8 cellular contexts compared by ENCODE assay signal in the genomic region with DNA sequence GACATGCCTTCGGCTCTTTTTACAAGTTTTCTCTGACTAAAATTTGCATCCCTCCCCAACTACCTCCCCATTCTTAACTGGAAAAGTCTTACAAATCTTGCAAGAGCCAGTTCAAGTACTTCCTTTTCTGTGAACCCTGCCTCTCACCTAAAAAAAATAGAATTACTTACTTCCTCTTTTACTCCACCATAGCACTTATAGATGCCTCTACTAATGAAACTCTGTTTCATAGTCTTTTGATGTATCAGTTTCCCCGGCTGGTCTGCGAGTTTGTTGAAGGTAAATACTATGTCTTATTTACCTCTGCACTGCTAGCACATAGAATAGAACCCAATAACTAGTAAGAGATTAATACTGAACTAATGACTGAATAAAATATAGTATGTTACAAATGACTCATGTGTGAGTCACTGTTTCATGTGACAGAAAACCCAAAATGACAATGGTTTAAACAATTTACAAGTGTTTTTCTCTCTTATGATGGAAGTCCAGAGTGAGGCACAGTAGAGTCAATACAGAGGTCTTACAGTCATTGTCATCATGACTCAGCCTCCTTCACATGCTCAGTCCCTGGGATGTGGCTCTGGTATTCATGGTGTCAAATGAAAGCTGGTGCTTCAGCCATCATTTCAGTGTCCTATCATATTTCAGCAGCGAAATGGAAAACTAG.
DNase-seq lines count a peak whose midpoint lies in the region; ATAC-seq and TF ChIP-seq lines count a peak whose summit lies in the region.

No MANE protein-coding gene starts in this region.

- no peak overlapping the region for H3K4me3 Mint-ChIP-seq in activated CD8-positive, alpha-beta T cell treated with anti-CD3 and anti-CD28 coated beads for 36 hours
- no peak overlapping the region for H3K4me3 Mint-ChIP-seq in activated CD8-positive, alpha-beta T cell treated with anti-CD3 and anti-CD28 coated beads, Interleukin-2, amount 10 ng/mL, durations not matched to agents 7 days and 5 days
- H3K4me3 Mint-ChIP-seq in type B pancreatic cell: no peak overlapping the region
- no peak overlapping the region for H3K4me3 Mint-ChIP-seq in naive thymus-derived CD8-positive, alpha-beta T cell

- POLR2A ChIA-PET in activated CD8-positive, alpha-beta T cell treated with anti-CD3 and anti-CD28 coated beads for 36 hours (lab: Charles Lee): no interaction called here
- POLR2A ChIA-PET in activated CD8-positive, alpha-beta T cell treated with anti-CD3 and anti-CD28 coated beads, Interleukin-2, amount 10 ng/mL, durations not matched to agents 7 days and 5 days (lab: Charles Lee): no interaction called here
- POLR2A ChIA-PET in naive thymus-derived CD8-positive, alpha-beta T cell (lab: Charles Lee): no interaction called here

- no peak for TF ChIP-seq CTCF in activated CD8-positive, alpha-beta T cell treated with anti-CD3 and anti-CD28 coated beads for 36 hours (IDR thresholded peaks at IDR 0.05)
- no peak for TF ChIP-seq CTCF in type B pancreatic cell (conservative IDR thresholded peaks at IDR 0.05)

- DNase-seq in activated CD8-positive, alpha-beta T cell treated with anti-CD3 and anti-CD28 coated beads for 36 hours: no peak
- DNase-seq in activated CD8-positive, alpha-beta T cell treated with anti-CD3 and anti-CD28 coated beads, Interleukin-2, amount 10 ng/mL, durations not matched to agents 7 days and 5 days: no peak
- peak; percentile 26 for DNase-seq in SW480 (ENCODE audit: low spot score)
- no peak for DNase-seq in type B pancreatic cell (ENCODE audit: extremely low spot score, unreplicated experiment)
- DNase-seq in naive thymus-derived CD8-positive, alpha-beta T cell: no peak
- no peak for DNase-seq in stimulated activated CD4-positive, alpha-beta T cell treated with anti-CD3 and anti-CD28 coated beads, Interleukin-2, amount 100 ng/mL, for 48 hours
- DNase-seq in hippocampal formation (lab: John Stamatoyannopoulos, UW): no peak

- peaks cover under 1% of the 10 kb centered on the region for H3K27me3 Mint-ChIP-seq in activated CD8-positive, alpha-beta T cell treated with anti-CD3 and anti-CD28 coated beads for 36 hours
- H3K27me3 Mint-ChIP-seq in activated CD8-positive, alpha-beta T cell treated with anti-CD3 and anti-CD28 coated beads, Interleukin-2, amount 10 ng/mL, durations not matched to agents 7 days and 5 days (ENCODE audit: low read depth): no peaks in the 10 kb centered on the region
- H3K27me3 Mint-ChIP-seq in type B pancreatic cell: no peaks in the 10 kb centered on the region
- peaks cover 0 to 13% (median 2%) of the 10 kb centered on the region in 5 donors for H3K27me3 Mint-ChIP-seq in naive thymus-derived CD8-positive, alpha-beta T cell

- intact Hi-C loops in activated CD8-positive, alpha-beta T cell treated with anti-CD3 and anti-CD28 coated beads for 36 hours (cut with micrococcal nuclease): no loop called here

- H3K27ac Mint-ChIP-seq in activated CD8-positive, alpha-beta T cell treated with anti-CD3 and anti-CD28 coated beads for 36 hours: no peak overlapping the region
- H3K27ac Mint-ChIP-seq in activated CD8-positive, alpha-beta T cell treated with anti-CD3 and anti-CD28 coated beads, Interleukin-2, amount 10 ng/mL, durations not matched to agents 7 days and 5 days: no peak overlapping the region
- peak overlapping the region; percentile 9 for H3K27ac Mint-ChIP-seq in type B pancreatic cell
- no peak overlapping the region for H3K27ac Mint-ChIP-seq in naive thymus-derived CD8-positive, alpha-beta T cell

- no peaks in the 10 kb centered on the region for H3K9me3 Mint-ChIP-seq in activated CD8-positive, alpha-beta T cell treated with anti-CD3 and anti-CD28 coated beads for 36 hours
- no peaks in the 10 kb centered on the region for H3K9me3 Mint-ChIP-seq in activated CD8-positive, alpha-beta T cell treated with anti-CD3 and anti-CD28 coated beads, Interleukin-2, amount 10 ng/mL, durations not matched to agents 7 days and 5 days (ENCODE audit: insufficient read depth)
- no peaks in the 10 kb centered on the region for H3K9me3 Mint-ChIP-seq in type B pancreatic cell
- no peaks in the 10 kb centered on the region for H3K9me3 Mint-ChIP-seq in naive thymus-derived CD8-positive, alpha-beta T cell

- peak; percentile 45 for ATAC-seq in activated CD8-positive, alpha-beta T cell treated with anti-CD3 and anti-CD28 coated beads for 36 hours
- no peak for ATAC-seq in activated CD8-positive, alpha-beta T cell treated with anti-CD3 and anti-CD28 coated beads, Interleukin-2, amount 10 ng/mL, durations not matched to agents 7 days and 5 days
- ATAC-seq in HG03469 (IDR thresholded peaks at IDR 0.05; ENCODE audit: unreplicated experiment): peak; percentile 77
- no peak for ATAC-seq in naive thymus-derived CD8-positive, alpha-beta T cell

- peaks cover 9% of the 10 kb centered on the region for H3K4me1 Mint-ChIP-seq in activated CD8-positive, alpha-beta T cell treated with anti-CD3 and anti-CD28 coated beads for 36 hours (ENCODE audit: low read depth)
- H3K4me1 Mint-ChIP-seq in activated CD8-positive, alpha-beta T cell treated with anti-CD3 and anti-CD28 coated beads, Interleukin-2, amount 10 ng/mL, durations not matched to agents 7 days and 5 days (ENCODE audit: low read depth): peaks cover 4% of the 10 kb centered on the region
- no peaks in the 10 kb centered on the region for H3K4me1 Mint-ChIP-seq in type B pancreatic cell (ENCODE audit: unreplicated experiment)
- peaks cover 0 to 9% (median 0%) of the 10 kb centered on the region in 4 donors for H3K4me1 Mint-ChIP-seq in naive thymus-derived CD8-positive, alpha-beta T cell

- CTCF ChIA-PET in activated CD8-positive, alpha-beta T cell treated with anti-CD3 and anti-CD28 coated beads for 36 hours (lab: Charles Lee): no interaction called here
- CTCF ChIA-PET in activated CD8-positive, alpha-beta T cell treated with anti-CD3 and anti-CD28 coated beads, Interleukin-2, amount 10 ng/mL, durations not matched to agents 7 days and 5 days (lab: Charles Lee): no interaction called here

- no peaks in the 10 kb centered on the region for H3K36me3 Mint-ChIP-seq in activated CD8-positive, alpha-beta T cell treated with anti-CD3 and anti-CD28 coated beads for 36 hours (ENCODE audit: low read depth)
- H3K36me3 Mint-ChIP-seq in activated CD8-positive, alpha-beta T cell treated with anti-CD3 and anti-CD28 coated beads, Interleukin-2, amount 10 ng/mL, durations not matched to agents 7 days and 5 days (ENCODE audit: low read depth): no peaks in the 10 kb centered on the region
- no peaks in the 10 kb centered on the region for H3K36me3 Mint-ChIP-seq in type B pancreatic cell
- H3K36me3 Mint-ChIP-seq in naive thymus-derived CD8-positive, alpha-beta T cell: no peaks in the 10 kb centered on the region

Comparison
In these comparisons a context has a peak if more than half of its experiments do, and no peak if none do; other contexts are left out.
1. ATAC-seq: peak in activated CD8-positive, alpha-beta T cell treated with anti-CD3 and anti-CD28 coated beads for 36 hours (single experiment) and HG03469 (single experiment); none in activated CD8-positive, alpha-beta T cell treated with anti-CD3 and anti-CD28 coated beads, Interleukin-2, amount 10 ng/mL, durations not matched to agents 7 days and 5 days (single experiment) and naive thymus-derived CD8-positive, alpha-beta T cell (0 of 2).